1 cellular context compared by ENCODE assay signal in genomic region chr18:11721720-11722119, GRCh38.
A peak's percentile ranks its signal among the peaks of the same experiment; 100 is the strongest.
TF ChIP-seq lines count a peak whose summit lies in the region.

No MANE protein-coding gene starts in this region.

TF ChIP-seq in HEK293, 187 proteins besides CTCF, POLR2A, EP300 and RAD21 (continued from another document):
- TF ChIP-seq, protein P1, sequence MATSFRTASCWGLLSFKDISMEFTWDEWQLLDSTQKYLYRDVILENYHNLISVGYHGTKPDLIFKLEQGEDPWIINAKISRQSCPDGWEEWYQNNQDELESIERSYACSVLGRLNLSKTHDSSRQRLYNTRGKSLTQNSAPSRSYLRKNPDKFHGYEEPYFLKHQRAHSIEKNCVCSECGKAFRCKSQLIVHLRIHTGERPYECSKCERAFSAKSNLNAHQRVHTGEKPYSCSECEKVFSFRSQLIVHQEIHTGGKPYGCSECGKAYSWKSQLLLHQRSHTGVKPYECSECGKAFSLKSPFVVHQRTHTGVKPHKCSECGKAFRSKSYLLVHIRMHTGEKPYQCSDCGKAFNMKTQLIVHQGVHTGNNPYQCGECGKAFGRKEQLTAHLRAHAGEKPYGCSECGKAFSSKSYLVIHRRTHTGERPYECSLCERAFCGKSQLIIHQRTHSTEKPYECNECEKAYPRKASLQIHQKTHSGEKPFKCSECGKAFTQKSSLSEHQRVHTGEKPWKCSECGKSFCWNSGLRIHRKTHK (tag by site-specific recombination; IDR thresholded peaks at IDR 0.05), result no peak
- TF ChIP-seq ZNF514 (tag by site-specific recombination; IDR thresholded peaks at IDR 0.05), result no peak
- no peak for TF ChIP-seq KLF16 (tag by site-specific recombination; IDR thresholded peaks at IDR 0.05)
- no peak for TF ChIP-seq ZNF670 (tag by site-specific recombination; IDR thresholded peaks at IDR 0.05; ENCODE audit: low read depth)
- TF ChIP-seq ZNF664 (tag by site-specific recombination; IDR thresholded peaks at IDR 0.05), result 0 out of 2 replicates have a peak, but pooled peaks have one; percentile 28
- TF ChIP-seq, protein P2, sequence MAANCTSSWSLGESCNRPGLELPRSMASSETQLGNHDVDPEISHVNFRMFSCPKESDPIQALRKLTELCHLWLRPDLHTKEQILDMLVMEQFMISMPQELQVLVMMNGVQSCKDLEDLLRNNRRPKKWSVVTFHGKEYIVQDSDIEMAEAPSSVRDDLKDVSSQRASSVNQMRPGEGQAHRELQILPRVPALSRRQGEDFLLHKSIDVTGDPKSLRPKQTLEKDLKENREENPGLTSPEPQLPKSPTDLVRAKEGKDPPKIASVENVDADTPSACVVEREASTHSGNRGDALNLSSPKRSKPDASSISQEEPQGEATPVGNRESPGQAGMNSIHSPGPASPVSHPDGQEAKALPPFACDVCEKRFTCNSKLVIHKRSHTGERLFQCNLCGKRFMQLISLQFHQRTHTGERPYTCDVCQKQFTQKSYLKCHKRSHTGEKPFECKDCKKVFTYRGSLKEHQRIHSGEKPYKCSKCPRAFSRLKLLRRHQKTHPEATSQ (tag by site-specific recombination; IDR thresholded peaks at IDR 0.05), result no peak
- TF ChIP-seq ZNF777 (tag by site-specific recombination; IDR thresholded peaks at IDR 0.05; ENCODE audit: borderline replicate concordance), result no peak
- TF ChIP-seq KLF10 (tag by site-specific recombination; IDR thresholded peaks at IDR 0.05), result no peak
- TF ChIP-seq KLF9 (tag by site-specific recombination; IDR thresholded peaks at IDR 0.05; ENCODE audit: low read depth), result no peak
- no peak for TF ChIP-seq SP2 (tag by site-specific recombination; IDR thresholded peaks at IDR 0.05)
- TF ChIP-seq ZBTB8A (tag by site-specific recombination; IDR thresholded peaks at IDR 0.05), result 0 out of 2 replicates have a peak, but pooled peaks have one; percentile 30
- TF ChIP-seq, protein P3, sequence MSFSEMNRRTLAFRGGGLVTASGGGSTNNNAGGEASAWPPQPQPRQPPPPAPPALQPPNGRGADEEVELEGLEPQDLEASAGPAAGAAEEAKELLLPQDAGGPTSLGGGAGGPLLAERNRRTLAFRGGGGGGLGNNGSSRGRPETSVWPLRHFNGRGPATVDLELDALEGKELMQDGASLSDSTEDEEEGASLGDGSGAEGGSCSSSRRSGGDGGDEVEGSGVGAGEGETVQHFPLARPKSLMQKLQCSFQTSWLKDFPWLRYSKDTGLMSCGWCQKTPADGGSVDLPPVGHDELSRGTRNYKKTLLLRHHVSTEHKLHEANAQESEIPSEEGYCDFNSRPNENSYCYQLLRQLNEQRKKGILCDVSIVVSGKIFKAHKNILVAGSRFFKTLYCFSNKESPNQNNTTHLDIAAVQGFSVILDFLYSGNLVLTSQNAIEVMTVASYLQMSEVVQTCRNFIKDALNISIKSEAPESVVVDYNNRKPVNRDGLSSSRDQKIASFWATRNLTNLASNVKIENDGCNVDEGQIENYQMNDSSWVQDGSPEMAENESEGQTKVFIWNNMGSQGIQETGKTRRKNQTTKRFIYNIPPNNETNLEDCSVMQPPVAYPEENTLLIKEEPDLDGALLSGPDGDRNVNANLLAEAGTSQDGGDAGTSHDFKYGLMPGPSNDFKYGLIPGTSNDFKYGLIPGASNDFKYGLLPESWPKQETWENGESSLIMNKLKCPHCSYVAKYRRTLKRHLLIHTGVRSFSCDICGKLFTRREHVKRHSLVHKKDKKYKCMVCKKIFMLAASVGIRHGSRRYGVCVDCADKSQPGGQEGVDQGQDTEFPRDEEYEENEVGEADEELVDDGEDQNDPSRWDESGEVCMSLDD (tag by site-specific recombination; IDR thresholded peaks at IDR 0.05), result no peak
- TF ChIP-seq, protein P4, sequence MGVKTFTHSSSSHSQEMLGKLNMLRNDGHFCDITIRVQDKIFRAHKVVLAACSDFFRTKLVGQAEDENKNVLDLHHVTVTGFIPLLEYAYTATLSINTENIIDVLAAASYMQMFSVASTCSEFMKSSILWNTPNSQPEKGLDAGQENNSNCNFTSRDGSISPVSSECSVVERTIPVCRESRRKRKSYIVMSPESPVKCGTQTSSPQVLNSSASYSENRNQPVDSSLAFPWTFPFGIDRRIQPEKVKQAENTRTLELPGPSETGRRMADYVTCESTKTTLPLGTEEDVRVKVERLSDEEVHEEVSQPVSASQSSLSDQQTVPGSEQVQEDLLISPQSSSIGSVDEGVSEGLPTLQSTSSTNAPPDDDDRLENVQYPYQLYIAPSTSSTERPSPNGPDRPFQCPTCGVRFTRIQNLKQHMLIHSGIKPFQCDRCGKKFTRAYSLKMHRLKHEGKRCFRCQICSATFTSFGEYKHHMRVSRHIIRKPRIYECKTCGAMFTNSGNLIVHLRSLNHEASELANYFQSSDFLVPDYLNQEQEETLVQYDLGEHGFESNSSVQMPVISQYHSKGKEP (tag by site-specific recombination; IDR thresholded peaks at IDR 0.05), result no peak
- peak; percentile 89 for TF ChIP-seq ZNF394 (tag by site-specific recombination; IDR thresholded peaks at IDR 0.05; ENCODE audit: borderline replicate concordance)
